Comparison of ENCODE assay signal across 35 cellular contexts in genomic region chr1:200778766-200779165, GRCh38.
"Had no signal": no experiment of that assay in that cellular context is flagged by ENCODE, and none has a peak within 500 bp of the region (broad histone marks: within the 10 kb centered on the region; RNA-seq: fewer than 3 reads in every experiment).

No MANE protein-coding gene starts in this region.

- H3K9me3 ChIP-seq: ascending aorta, gastrocnemius medialis, neutrophil, sigmoid colon had no signal

- H3K9me3 Mint-ChIP-seq: activated CD4-positive, alpha-beta T cell treated with anti-CD3 and anti-CD28 coated beads, Interleukin-2, amount 10 ng/mL, durations not matched to agents 24 days and 14 days; activated T-helper 1 cell treated with anti-CD3 and anti-CD28 coated beads, Interleukin-12 subunit alpha, Interleukin-12 subunit beta, Interleukin-2, Interleukin-4 antibody, amounts not matched to agents 30 ng/mL and 10 ng/mL and 1 ng/mL, durations not matched to agents 14 hours and 24 hours and 36 hours; dendritic cell treated with granulocyte-macrophage colony-stimulating factor and Interleukin-4, amounts not matched to agents 40 ng/mL and 50 ng/mL, for 4 days; stimulated activated naive CD8-positive, alpha-beta T cell treated with anti-CD3 and anti-CD28 coated beads, Interleukin-15, amount 100 ng/mL, for 72 hours; T-helper 1 cell treated with Interleukin-12 subunit alpha and Interleukin-12 subunit beta and Interleukin-4 antibody, amounts not matched to agents 30 μg/mL and 1 μg/mL, for 36 hours had no signal

- H3K4me1 Mint-ChIP-seq: immature natural killer cell had no signal

- DNase-seq: activated CD4-positive, alpha-beta memory T cell treated with anti-CD3 and anti-CD28 coated beads for 36 hours; activated CD4-positive, alpha-beta T cell treated with anti-CD3 and anti-CD28 coated beads, Interleukin-2, amount 10 ng/mL, durations not matched to agents 24 days and 14 days; activated CD4-positive, CD25-positive, alpha-beta regulatory T cell treated with anti-CD3 and anti-CD28 coated beads, Interleukin-2, amount 50 U/mL, for 72 hours; activated CD8-positive, alpha-beta memory T cell treated with anti-CD3 and anti-CD28 coated beads, Interleukin-2, amount 50 U/mL, for 4 hours; activated effector memory CD4-positive, alpha-beta T cell treated with anti-CD3 and anti-CD28 coated beads, Interleukin-2, amount 50 U/mL, for 16 hours; activated naive CD4-positive, alpha-beta T cell treated with anti-CD3 and anti-CD28 coated beads for 36 hours; activated naive CD8-positive, alpha-beta T cell treated with anti-CD3 and anti-CD28 coated beads for 36 hours; activated T-cell treated with anti-CD3 and anti-CD28 coated beads, Interleukin-2, amount 50 U/mL, for 1 hour; central memory CD4-positive, alpha-beta T cell; endodermal cell; esophagus squamous epithelium; gastrocnemius medialis; glutamatergic neuron; hypothalamus; immature natural killer cell; kidney; lower lobe of right lung; sigmoid colon; small intestine; stimulated activated CD4-positive, alpha-beta T cell treated with anti-CD3 and anti-CD28 coated beads, Interleukin-1b, Interleukin-23, amount 100 ng/mL, for 48 hours; stimulated activated CD4-positive, alpha-beta T cell treated with anti-CD3 and anti-CD28 coated beads, Interleukin-4, amount 100 ng/mL, for 4 hours; stimulated activated CD8-positive, alpha-beta memory T cell treated with anti-CD3 and anti-CD28 coated beads, Interleukin-4, amount 100 ng/mL, for 48 hours; stimulated activated naive CD8-positive, alpha-beta T cell treated with anti-CD3 and anti-CD28 coated beads, Interleukin-15, amount 100 ng/mL, for 72 hours; substantia nigra; SW 1271; T-helper 9 cell; WERI-Rb-1 had no signal

- H3K27me3 ChIP-seq: ascending aorta, esophagus squamous epithelium, gastrocnemius medialis, neutrophil, sigmoid colon had no signal

- H3K36me3 Mint-ChIP-seq: immature natural killer cell had no signal

- H3K4me3 ChIP-seq: ascending aorta, esophagus squamous epithelium, gastrocnemius medialis, lower lobe of right lung, sigmoid colon had no signal

- H3K27ac ChIP-seq: ascending aorta, esophagus squamous epithelium, lower lobe of right lung, neutrophil, WERI-Rb-1 had no signal

- H3K27me3 Mint-ChIP-seq: activated CD4-positive, alpha-beta memory T cell treated with anti-CD3 and anti-CD28 coated beads for 36 hours; activated CD4-positive, alpha-beta T cell treated with anti-CD3 and anti-CD28 coated beads, Interleukin-2, amount 10 ng/mL, durations not matched to agents 24 days and 14 days; activated naive CD8-positive, alpha-beta T cell treated with anti-CD3 and anti-CD28 coated beads for 36 hours; dendritic cell treated with granulocyte-macrophage colony-stimulating factor and Interleukin-4, amounts not matched to agents 40 ng/mL and 50 ng/mL, for 4 days; progenitor cell of endocrine pancreas; stimulated activated memory B cell treated with anti-CD40 and anti-IgM and Interleukin-4, amounts not matched to agents 10 μg/mL and 1 μg/mL and 100 μg/mL, for 72 hours; stimulated activated naive CD8-positive, alpha-beta T cell treated with anti-CD3 and anti-CD28 coated beads, Interleukin-15, amount 100 ng/mL, for 72 hours had no signal

- H3K4me3 Mint-ChIP-seq: activated CD4-positive, alpha-beta memory T cell treated with anti-CD3 and anti-CD28 coated beads for 36 hours; activated CD4-positive, alpha-beta T cell treated with anti-CD3 and anti-CD28 coated beads, Interleukin-2, amount 10 ng/mL, durations not matched to agents 24 days and 14 days; activated naive CD4-positive, alpha-beta T cell treated with anti-CD3 and anti-CD28 coated beads for 36 hours; activated naive CD8-positive, alpha-beta T cell treated with anti-CD3 and anti-CD28 coated beads for 36 hours; activated T-helper 1 cell treated with anti-CD3 and anti-CD28 coated beads, Interleukin-12 subunit alpha, Interleukin-12 subunit beta, Interleukin-2, Interleukin-4 antibody, amounts not matched to agents 30 ng/mL and 10 ng/mL and 1 ng/mL, durations not matched to agents 14 hours and 24 hours and 36 hours; dendritic cell treated with granulocyte-macrophage colony-stimulating factor and Interleukin-4, amounts not matched to agents 40 ng/mL and 50 ng/mL, for 4 days; endodermal cell; immature natural killer cell; nephron; stimulated activated memory B cell treated with anti-CD40 and anti-IgM and Interleukin-4, amounts not matched to agents 10 μg/mL and 1 μg/mL and 100 μg/mL, for 72 hours; stimulated activated naive CD8-positive, alpha-beta T cell treated with anti-CD3 and anti-CD28 coated beads, Interleukin-15, amount 100 ng/mL, for 72 hours; T-helper 1 cell treated with Interleukin-12 subunit alpha and Interleukin-12 subunit beta and Interleukin-4 antibody, amounts not matched to agents 30 μg/mL and 1 μg/mL, for 36 hours had no signal

- H3K27ac Mint-ChIP-seq: activated CD4-positive, alpha-beta memory T cell treated with anti-CD3 and anti-CD28 coated beads for 36 hours; activated CD4-positive, alpha-beta T cell treated with anti-CD3 and anti-CD28 coated beads, Interleukin-2, amount 10 ng/mL, durations not matched to agents 24 days and 14 days; activated naive CD4-positive, alpha-beta T cell treated with anti-CD3 and anti-CD28 coated beads for 36 hours; activated naive CD8-positive, alpha-beta T cell treated with anti-CD3 and anti-CD28 coated beads for 36 hours; activated T-helper 1 cell treated with anti-CD3 and anti-CD28 coated beads, Interleukin-12 subunit alpha, Interleukin-12 subunit beta, Interleukin-2, Interleukin-4 antibody, amounts not matched to agents 30 ng/mL and 10 ng/mL and 1 ng/mL, durations not matched to agents 14 hours and 24 hours and 36 hours; dendritic cell treated with granulocyte-macrophage colony-stimulating factor and Interleukin-4, amounts not matched to agents 40 ng/mL and 50 ng/mL, for 4 days; endodermal cell; immature natural killer cell; progenitor cell of endocrine pancreas; stimulated activated memory B cell treated with anti-CD40 and anti-IgM and Interleukin-4, amounts not matched to agents 10 μg/mL and 1 μg/mL and 100 μg/mL, for 72 hours; stimulated activated naive CD8-positive, alpha-beta T cell treated with anti-CD3 and anti-CD28 coated beads, Interleukin-15, amount 100 ng/mL, for 72 hours; T-helper 1 cell treated with Interleukin-12 subunit alpha and Interleukin-12 subunit beta and Interleukin-4 antibody, amounts not matched to agents 30 μg/mL and 1 μg/mL, for 36 hours had no signal

- H3K36me3 ChIP-seq: gastrocnemius medialis, lower lobe of right lung, neutrophil, sigmoid colon had no signal
